Comparison of ENCODE assay signal across 8 cellular contexts in genomic region chr1:184982002-184982954, GRCh38. TPM values are rescaled to one million over a fixed set of nuclear protein-coding genes. Genes with fewer than 3 reads are reported as not detected.
DNase-seq lines count a peak whose midpoint lies in the region; ATAC-seq lines count a peak whose summit lies in the region.

No MANE protein-coding gene starts in this region.

- H3K4me1 ChIP-seq in mesenchymal stem cell (ENCODE audit: control insufficient read depth, insufficient read depth, low read depth, low read length), result no peaks in the 10 kb centered on the region

- no peak overlapping the region for H2BK12ac ChIP-seq in mesenchymal stem cell (ENCODE audit: low read length in 2 of 2)

- H2BK5ac ChIP-seq in mesenchymal stem cell (ENCODE audit: low read depth, low read length, poor library complexity, severe bottlenecking), result no peak overlapping the region

- no peak overlapping the region for H3K23ac ChIP-seq in mesenchymal stem cell (ENCODE audit: low read length in 2 of 2)

- H3K9ac ChIP-seq in mesenchymal stem cell (ENCODE audit: low read length), result peak overlapping the region; percentile 11

- no peak overlapping the region for H4K91ac ChIP-seq in mesenchymal stem cell (ENCODE audit: low read length)

- no peak overlapping the region for H4K8ac ChIP-seq in mesenchymal stem cell (ENCODE audit: low read length)

- WGBS in mesenchymal stem cell, result 56% methylated on average over 11 of the region's 14 CpGs

- H3K18ac ChIP-seq in mesenchymal stem cell (ENCODE audit: low read depth in 1 of 2, low read length in 2 of 2), result no peak overlapping the region

- no peak overlapping the region for H2BK15ac ChIP-seq in mesenchymal stem cell (ENCODE audit: low read depth, poor library complexity, severe bottlenecking)

- peaks cover 0 to 5% of the 10 kb centered on the region in 2 experiments for H3K27me3 ChIP-seq in mesenchymal stem cell (ENCODE audit: control insufficient read depth in 1 of 2, insufficient read depth in 1 of 2, low read length in 2 of 2)

- no peaks in the 10 kb centered on the region for H3K9me3 ChIP-seq in mesenchymal stem cell (ENCODE audit: control insufficient read depth, low read length)

- H3K4me2 ChIP-seq in mesenchymal stem cell (ENCODE audit: low read length, poor library complexity, severe bottlenecking), result no peak overlapping the region

- no peak overlapping the region for H3K4me3 ChIP-seq in mesenchymal stem cell (ENCODE audit: insufficient read depth in 1 of 2, low read depth in 1 of 2, low read length in 2 of 2)

- no peak overlapping the region for H2AK5ac ChIP-seq in mesenchymal stem cell (ENCODE audit: low read length, severe bottlenecking)

- H3K36me3 ChIP-seq in mesenchymal stem cell (ENCODE audit: control insufficient read depth in 1 of 2, insufficient read depth in 2 of 2, low read depth in 1 of 2, low read length in 2 of 2), result no peaks in the 10 kb centered on the region

- H2BK120ac ChIP-seq in mesenchymal stem cell (ENCODE audit: low read depth, low read length), result no peak overlapping the region

- no peaks in the 10 kb centered on the region for H3K79me1 ChIP-seq in mesenchymal stem cell (replicated peaks; ENCODE audit: low read length, poor library complexity, severe bottlenecking)

- no peak overlapping the region for H3K4ac ChIP-seq in mesenchymal stem cell (ENCODE audit: low read depth in 1 of 2, low read length in 2 of 2)

- DNase-seq in COLO668 (lab: John Stamatoyannopoulos, UW; ENCODE audit: unreplicated experiment), result peak; percentile 81
- DNase-seq in NCI-H82 (lab: John Stamatoyannopoulos, UW), result peak; percentile 93
- DNase-seq in activated CD4-positive, alpha-beta T cell treated with anti-CD3 and anti-CD28 coated beads, Interleukin-2, amount 50 U/mL, for 48 hours, result peak; percentile 77 to 83
- peak; percentile 60 for DNase-seq in ecto neural progenitor cell (ENCODE audit: low spot score)
- peak; percentile 82 for DNase-seq in mesenchymal stem cell
- DNase-seq in stimulated activated CD8-positive, alpha-beta memory T cell treated with anti-CD3 and anti-CD28 coated beads, Interleukin-4, amount 100 ng/mL, for 1 hour (ENCODE audit: low read depth in 2 of 2, low spot score in 1 of 2), result peak; percentile 53 to 58

- no peak overlapping the region for H3K14ac ChIP-seq in mesenchymal stem cell (ENCODE audit: low read length in 2 of 2)

- ATAC-seq in GM19455 (IDR thresholded peaks at IDR 0.05; ENCODE audit: unreplicated experiment) (peak; percentile 97), HG03520 (IDR thresholded peaks at IDR 0.05; ENCODE audit: unreplicated experiment) (peak; percentile 91)

- H2AFZ ChIP-seq in mesenchymal stem cell (ENCODE audit: low read depth, low read length), result no peak overlapping the region

- H3K27ac ChIP-seq in mesenchymal stem cell (ENCODE audit: low read length, poor library complexity, severe bottlenecking), result no peak overlapping the region

RNA-seq across cellular contexts. Expression of gene NIBAN1, which starts 8.0 kb away (rescaled TPM):
- polyA plus RNA-seq in mesenchymal stem cell (2013, experiment 1 of 2), result 37.6 TPM
- 36.2 TPM for polyA plus RNA-seq in mesenchymal stem cell (2013, experiment 2 of 2)
